ENCODE assay signal across 1 cellular context in the genomic region with DNA sequence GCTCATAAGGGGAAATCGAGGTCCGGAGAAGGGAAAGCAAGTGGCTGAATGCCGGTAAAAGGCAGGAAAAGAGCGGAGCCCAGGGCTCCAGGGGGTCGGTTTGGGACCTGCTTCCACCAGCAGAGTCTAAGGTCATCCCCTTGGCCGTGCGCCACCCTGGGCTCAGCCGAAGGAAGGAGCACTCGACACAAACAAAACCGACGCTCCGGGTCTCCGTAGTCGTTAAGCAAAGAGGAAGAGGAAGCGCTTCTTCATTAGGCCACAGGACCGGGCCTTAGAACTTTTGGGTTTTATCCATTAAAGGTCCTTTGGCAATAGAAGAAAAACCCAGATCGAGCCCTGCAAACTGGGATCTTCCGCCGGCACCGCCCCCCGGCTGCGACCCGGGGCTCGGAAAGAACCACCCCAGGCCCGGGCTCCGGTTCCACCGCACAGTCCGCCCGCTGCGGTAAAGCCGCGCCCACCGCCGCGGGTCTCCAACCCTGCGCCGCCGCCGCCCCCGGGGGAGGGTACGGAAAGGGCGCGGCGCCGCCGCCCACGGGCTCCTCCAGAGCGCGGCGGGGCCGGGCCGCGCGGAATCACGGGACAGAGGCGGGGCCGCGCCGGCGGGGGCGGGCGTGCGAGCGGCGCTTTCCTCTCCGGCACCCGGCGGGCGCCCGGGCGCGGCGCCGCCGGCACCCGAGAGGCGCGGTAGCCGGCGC.
TF ChIP-seq lines count a peak whose summit lies in the region.

A gene (plus strand): TSS at position 629 of the 701 bp plus-strand sequence. CDS start 189 bp downstream, outside the sequence.

TF ChIP-seq in HepG2, 621 proteins besides CTCF, POLR2A, EP300 and RAD21 (continued from another document and continues in another):
- TF ChIP-seq, protein P1, sequence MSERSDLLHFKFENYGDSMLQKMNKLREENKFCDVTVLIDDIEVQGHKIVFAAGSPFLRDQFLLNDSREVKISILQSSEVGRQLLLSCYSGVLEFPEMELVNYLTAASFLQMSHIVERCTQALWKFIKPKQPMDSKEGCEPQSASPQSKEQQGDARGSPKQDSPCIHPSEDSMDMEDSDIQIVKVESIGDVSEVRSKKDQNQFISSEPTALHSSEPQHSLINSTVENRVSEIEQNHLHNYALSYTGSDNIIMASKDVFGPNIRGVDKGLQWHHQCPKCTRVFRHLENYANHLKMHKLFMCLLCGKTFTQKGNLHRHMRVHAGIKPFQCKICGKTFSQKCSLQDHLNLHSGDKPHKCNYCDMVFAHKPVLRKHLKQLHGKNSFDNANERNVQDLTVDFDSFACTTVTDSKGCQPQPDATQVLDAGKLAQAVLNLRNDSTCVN (CRISPR knock-in tag; IDR thresholded peaks at IDR 0.05; ENCODE audit: borderline replicate concordance) = no peak
- TF ChIP-seq RXRB (CRISPR knock-in tag; IDR thresholded peaks at IDR 0.05; ENCODE audit: borderline replicate concordance) (no peak), ZNF143 (CRISPR knock-in tag; IDR thresholded peaks at IDR 0.05) (peak; percentile 74), ERF (CRISPR knock-in tag; IDR thresholded peaks at IDR 0.05) (0 out of 2 replicates have a peak, but pooled peaks have one; percentile 3), ZNF83 (CRISPR knock-in tag; IDR thresholded peaks at IDR 0.05; ENCODE audit: borderline replicate concordance) (no peak), ZBTB1 (CRISPR knock-in tag; IDR thresholded peaks at IDR 0.05; ENCODE audit: borderline replicate concordance) (no peak), ELF4 (CRISPR knock-in tag; IDR thresholded peaks at IDR 0.05; ENCODE audit: borderline replicate concordance) (peak; percentile 23; the same call in 1 of the 2 replicates), ARNT2 (CRISPR knock-in tag; IDR thresholded peaks at IDR 0.05; ENCODE audit: low read depth) (peak; percentile 39; the same call in 1 of the 2 replicates), THYN1 (CRISPR knock-in tag; IDR thresholded peaks at IDR 0.05; ENCODE audit: borderline replicate concordance, low read depth) (no peak), ELF1 (CRISPR knock-in tag; IDR thresholded peaks at IDR 0.05) (no peak), RBFOX2 (IDR thresholded peaks at IDR 0.05; ENCODE audit: low read depth, low read length) (peak; percentile 76), ZNF234 (CRISPR knock-in tag; conservative IDR thresholded peaks at IDR 0.05) (peak; percentile 90; the same call in 1 of the 2 replicates), ARHGAP35 (CRISPR knock-in tag; IDR thresholded peaks at IDR 0.05; ENCODE audit: borderline replicate concordance) (no peak), NR2F2 (IDR thresholded peaks at IDR 0.05; ENCODE audit: borderline replicate concordance, low read depth) (0 out of 2 replicates have a peak, but pooled peaks have one; percentile 27), ZNF780A (CRISPR knock-in tag; IDR thresholded peaks at IDR 0.05) (no peak), ZNF703 (CRISPR knock-in tag; IDR thresholded peaks at IDR 0.05; ENCODE audit: borderline replicate concordance) (0 out of 2 replicates have a peak, but pooled peaks have one; percentile 21), EEA1 (CRISPR knock-in tag; IDR thresholded peaks at IDR 0.05; ENCODE audit: borderline replicate concordance) (0 out of 2 replicates have a peak, but pooled peaks have one; percentile 19), IRF2 (CRISPR knock-in tag; IDR thresholded peaks at IDR 0.05) (peak; percentile 24; the same call in 1 of the 2 replicates), ZSCAN9 (CRISPR knock-in tag; IDR thresholded peaks at IDR 0.05; ENCODE audit: borderline replicate concordance) (0 out of 2 replicates have a peak, but pooled peaks have one; percentile 14), ZNF605 (CRISPR knock-in tag; IDR thresholded peaks at IDR 0.05) (no peak; the same call in 1 of the 2 replicates), MEF2D (CRISPR knock-in tag; IDR thresholded peaks at IDR 0.05) (0 out of 2 replicates have a peak, but pooled peaks have one; percentile 11), KAT8 (CRISPR knock-in tag; IDR thresholded peaks at IDR 0.05) (peak; percentile 29; the same call in 1 of the 2 replicates), MBNL3 (CRISPR knock-in tag; conservative IDR thresholded peaks at IDR 0.05) (no peak), RARG (CRISPR knock-in tag; IDR thresholded peaks at IDR 0.05; ENCODE audit: low read depth) (no peak), MXI1 (IDR thresholded peaks at IDR 0.05; ENCODE audit: borderline replicate concordance, low read depth, low read length) (peak; percentile 56; the same call in 1 of the 3 replicates), ZNF644 (CRISPR knock-in tag; IDR thresholded peaks at IDR 0.05; ENCODE audit: low read depth) (no peak), POLR2G (IDR thresholded peaks at IDR 0.05; ENCODE audit: low read depth, low read length) (0 out of 2 replicates have a peak, but pooled peaks have one; percentile 42), MTA1 (CRISPR knock-in tag; IDR thresholded peaks at IDR 0.05; ENCODE audit: borderline replicate concordance) (peak; percentile 51; the same call in 1 of the 2 replicates), TP53 (CRISPR knock-in tag; conservative IDR thresholded peaks at IDR 0.05) (0 out of 2 replicates have a peak, but pooled peaks have one; percentile 69), XBP1 (CRISPR knock-in tag; IDR thresholded peaks at IDR 0.05) (no peak), IRX3 (CRISPR knock-in tag; IDR thresholded peaks at IDR 0.05; ENCODE audit: borderline replicate concordance, low read depth) (no peak), ZNF879 (CRISPR knock-in tag; IDR thresholded peaks at IDR 0.05) (no peak), KDM3A (CRISPR knock-in tag; IDR thresholded peaks at IDR 0.05; ENCODE audit: low read depth) (no peak), BHLHE40 (IDR thresholded peaks at IDR 0.05; ENCODE audit: low read length) (no peak), FOXA1 (IDR thresholded peaks at IDR 0.05) (no peak), FOXA1 (CRISPR knock-in tag; IDR thresholded peaks at IDR 0.05) (no peak)
- TF ChIP-seq, protein P2, sequence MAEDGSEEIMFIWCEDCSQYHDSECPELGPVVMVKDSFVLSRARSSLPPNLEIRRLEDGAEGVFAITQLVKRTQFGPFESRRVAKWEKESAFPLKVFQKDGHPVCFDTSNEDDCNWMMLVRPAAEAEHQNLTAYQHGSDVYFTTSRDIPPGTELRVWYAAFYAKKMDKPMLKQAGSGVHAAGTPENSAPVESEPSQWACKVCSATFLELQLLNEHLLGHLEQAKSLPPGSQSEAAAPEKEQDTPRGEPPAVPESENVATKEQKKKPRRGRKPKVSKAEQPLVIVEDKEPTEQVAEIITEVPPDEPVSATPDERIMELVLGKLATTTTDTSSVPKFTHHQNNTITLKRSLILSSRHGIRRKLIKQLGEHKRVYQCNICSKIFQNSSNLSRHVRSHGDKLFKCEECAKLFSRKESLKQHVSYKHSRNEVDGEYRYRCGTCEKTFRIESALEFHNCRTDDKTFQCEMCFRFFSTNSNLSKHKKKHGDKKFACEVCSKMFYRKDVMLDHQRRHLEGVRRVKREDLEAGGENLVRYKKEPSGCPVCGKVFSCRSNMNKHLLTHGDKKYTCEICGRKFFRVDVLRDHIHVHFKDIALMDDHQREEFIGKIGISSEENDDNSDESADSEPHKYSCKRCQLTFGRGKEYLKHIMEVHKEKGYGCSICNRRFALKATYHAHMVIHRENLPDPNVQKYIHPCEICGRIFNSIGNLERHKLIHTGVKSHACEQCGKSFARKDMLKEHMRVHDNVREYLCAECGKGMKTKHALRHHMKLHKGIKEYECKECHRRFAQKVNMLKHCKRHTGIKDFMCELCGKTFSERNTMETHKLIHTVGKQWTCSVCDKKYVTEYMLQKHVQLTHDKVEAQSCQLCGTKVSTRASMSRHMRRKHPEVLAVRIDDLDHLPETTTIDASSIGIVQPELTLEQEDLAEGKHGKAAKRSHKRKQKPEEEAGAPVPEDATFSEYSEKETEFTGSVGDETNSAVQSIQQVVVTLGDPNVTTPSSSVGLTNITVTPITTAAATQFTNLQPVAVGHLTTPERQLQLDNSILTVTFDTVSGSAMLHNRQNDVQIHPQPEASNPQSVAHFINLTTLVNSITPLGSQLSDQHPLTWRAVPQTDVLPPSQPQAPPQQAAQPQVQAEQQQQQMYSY (CRISPR knock-in tag; IDR thresholded peaks at IDR 0.05) = peak; percentile 82
- TF ChIP-seq, protein P3, sequence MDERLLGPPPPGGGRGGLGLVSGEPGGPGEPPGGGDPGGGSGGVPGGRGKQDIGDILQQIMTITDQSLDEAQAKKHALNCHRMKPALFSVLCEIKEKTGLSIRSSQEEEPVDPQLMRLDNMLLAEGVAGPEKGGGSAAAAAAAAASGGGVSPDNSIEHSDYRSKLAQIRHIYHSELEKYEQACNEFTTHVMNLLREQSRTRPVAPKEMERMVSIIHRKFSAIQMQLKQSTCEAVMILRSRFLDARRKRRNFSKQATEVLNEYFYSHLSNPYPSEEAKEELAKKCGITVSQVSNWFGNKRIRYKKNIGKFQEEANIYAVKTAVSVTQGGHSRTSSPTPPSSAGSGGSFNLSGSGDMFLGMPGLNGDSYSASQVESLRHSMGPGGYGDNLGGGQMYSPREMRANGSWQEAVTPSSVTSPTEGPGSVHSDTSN (CRISPR knock-in tag; IDR thresholded peaks at IDR 0.05) = no peak
- TF ChIP-seq, protein P4, sequence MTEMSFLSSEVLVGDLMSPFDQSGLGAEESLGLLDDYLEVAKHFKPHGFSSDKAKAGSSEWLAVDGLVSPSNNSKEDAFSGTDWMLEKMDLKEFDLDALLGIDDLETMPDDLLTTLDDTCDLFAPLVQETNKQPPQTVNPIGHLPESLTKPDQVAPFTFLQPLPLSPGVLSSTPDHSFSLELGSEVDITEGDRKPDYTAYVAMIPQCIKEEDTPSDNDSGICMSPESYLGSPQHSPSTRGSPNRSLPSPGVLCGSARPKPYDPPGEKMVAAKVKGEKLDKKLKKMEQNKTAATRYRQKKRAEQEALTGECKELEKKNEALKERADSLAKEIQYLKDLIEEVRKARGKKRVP (CRISPR knock-in tag; IDR thresholded peaks at IDR 0.05) = 0 out of 4 replicates have a peak, but pooled peaks of 1 of the 2 experiments have one; percentile 3
- TF ChIP-seq, protein P5, sequence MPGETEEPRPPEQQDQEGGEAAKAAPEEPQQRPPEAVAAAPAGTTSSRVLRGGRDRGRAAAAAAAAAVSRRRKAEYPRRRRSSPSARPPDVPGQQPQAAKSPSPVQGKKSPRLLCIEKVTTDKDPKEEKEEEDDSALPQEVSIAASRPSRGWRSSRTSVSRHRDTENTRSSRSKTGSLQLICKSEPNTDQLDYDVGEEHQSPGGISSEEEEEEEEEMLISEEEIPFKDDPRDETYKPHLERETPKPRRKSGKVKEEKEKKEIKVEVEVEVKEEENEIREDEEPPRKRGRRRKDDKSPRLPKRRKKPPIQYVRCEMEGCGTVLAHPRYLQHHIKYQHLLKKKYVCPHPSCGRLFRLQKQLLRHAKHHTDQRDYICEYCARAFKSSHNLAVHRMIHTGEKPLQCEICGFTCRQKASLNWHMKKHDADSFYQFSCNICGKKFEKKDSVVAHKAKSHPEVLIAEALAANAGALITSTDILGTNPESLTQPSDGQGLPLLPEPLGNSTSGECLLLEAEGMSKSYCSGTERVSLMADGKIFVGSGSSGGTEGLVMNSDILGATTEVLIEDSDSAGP (CRISPR knock-in tag; IDR thresholded peaks at IDR 0.05; ENCODE audit: borderline replicate concordance) = 0 out of 2 replicates have a peak, but pooled peaks have one; percentile 9
- TF ChIP-seq, protein P6, sequence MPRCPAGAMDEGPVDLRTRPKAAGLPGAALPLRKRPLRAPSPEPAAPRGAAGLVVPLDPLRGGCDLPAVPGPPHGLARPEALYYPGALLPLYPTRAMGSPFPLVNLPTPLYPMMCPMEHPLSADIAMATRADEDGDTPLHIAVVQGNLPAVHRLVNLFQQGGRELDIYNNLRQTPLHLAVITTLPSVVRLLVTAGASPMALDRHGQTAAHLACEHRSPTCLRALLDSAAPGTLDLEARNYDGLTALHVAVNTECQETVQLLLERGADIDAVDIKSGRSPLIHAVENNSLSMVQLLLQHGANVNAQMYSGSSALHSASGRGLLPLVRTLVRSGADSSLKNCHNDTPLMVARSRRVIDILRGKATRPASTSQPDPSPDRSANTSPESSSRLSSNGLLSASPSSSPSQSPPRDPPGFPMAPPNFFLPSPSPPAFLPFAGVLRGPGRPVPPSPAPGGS (CRISPR knock-in tag; IDR thresholded peaks at IDR 0.05) = no peak
- TF ChIP-seq, protein P7, sequence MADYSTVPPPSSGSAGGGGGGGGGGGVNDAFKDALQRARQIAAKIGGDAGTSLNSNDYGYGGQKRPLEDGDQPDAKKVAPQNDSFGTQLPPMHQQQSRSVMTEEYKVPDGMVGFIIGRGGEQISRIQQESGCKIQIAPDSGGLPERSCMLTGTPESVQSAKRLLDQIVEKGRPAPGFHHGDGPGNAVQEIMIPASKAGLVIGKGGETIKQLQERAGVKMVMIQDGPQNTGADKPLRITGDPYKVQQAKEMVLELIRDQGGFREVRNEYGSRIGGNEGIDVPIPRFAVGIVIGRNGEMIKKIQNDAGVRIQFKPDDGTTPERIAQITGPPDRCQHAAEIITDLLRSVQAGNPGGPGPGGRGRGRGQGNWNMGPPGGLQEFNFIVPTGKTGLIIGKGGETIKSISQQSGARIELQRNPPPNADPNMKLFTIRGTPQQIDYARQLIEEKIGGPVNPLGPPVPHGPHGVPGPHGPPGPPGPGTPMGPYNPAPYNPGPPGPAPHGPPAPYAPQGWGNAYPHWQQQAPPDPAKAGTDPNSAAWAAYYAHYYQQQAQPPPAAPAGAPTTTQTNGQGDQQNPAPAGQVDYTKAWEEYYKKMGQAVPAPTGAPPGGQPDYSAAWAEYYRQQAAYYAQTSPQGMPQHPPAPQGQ (CRISPR knock-in tag; IDR thresholded peaks at IDR 0.05; ENCODE audit: borderline replicate concordance) = no peak
- TF ChIP-seq, protein P8, sequence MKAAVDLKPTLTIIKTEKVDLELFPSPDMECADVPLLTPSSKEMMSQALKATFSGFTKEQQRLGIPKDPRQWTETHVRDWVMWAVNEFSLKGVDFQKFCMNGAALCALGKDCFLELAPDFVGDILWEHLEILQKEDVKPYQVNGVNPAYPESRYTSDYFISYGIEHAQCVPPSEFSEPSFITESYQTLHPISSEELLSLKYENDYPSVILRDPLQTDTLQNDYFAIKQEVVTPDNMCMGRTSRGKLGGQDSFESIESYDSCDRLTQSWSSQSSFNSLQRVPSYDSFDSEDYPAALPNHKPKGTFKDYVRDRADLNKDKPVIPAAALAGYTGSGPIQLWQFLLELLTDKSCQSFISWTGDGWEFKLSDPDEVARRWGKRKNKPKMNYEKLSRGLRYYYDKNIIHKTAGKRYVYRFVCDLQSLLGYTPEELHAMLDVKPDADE (CRISPR knock-in tag; IDR thresholded peaks at IDR 0.05) = no peak
- TF ChIP-seq, protein P9, sequence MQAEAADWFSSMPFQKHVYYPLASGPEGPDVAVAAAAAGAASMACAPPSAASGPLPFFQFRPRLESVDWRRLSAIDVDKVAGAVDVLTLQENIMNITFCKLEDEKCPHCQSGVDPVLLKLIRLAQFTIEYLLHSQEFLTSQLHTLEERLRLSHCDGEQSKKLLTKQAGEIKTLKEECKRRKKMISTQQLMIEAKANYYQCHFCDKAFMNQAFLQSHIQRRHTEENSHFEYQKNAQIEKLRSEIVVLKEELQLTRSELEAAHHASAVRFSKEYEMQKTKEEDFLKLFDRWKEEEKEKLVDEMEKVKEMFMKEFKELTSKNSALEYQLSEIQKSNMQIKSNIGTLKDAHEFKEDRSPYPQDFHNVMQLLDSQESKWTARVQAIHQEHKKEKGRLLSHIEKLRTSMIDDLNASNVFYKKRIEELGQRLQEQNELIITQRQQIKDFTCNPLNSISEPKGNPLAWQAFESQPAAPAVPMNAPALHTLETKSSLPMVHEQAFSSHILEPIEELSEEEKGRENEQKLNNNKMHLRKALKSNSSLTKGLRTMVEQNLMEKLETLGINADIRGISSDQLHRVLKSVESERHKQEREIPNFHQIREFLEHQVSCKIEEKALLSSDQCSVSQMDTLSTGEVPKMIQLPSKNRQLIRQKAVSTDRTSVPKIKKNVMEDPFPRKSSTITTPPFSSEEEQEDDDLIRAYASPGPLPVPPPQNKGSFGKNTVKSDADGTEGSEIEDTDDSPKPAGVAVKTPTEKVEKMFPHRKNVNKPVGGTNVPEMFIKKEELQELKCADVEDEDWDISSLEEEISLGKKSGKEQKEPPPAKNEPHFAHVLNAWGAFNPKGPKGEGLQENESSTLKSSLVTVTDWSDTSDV (CRISPR knock-in tag; IDR thresholded peaks at IDR 0.05) = 0 out of 2 replicates have a peak, but pooled peaks have one; percentile 56
